Comparison of ENCODE assay signal across 25 cellular contexts in the genomic region with DNA sequence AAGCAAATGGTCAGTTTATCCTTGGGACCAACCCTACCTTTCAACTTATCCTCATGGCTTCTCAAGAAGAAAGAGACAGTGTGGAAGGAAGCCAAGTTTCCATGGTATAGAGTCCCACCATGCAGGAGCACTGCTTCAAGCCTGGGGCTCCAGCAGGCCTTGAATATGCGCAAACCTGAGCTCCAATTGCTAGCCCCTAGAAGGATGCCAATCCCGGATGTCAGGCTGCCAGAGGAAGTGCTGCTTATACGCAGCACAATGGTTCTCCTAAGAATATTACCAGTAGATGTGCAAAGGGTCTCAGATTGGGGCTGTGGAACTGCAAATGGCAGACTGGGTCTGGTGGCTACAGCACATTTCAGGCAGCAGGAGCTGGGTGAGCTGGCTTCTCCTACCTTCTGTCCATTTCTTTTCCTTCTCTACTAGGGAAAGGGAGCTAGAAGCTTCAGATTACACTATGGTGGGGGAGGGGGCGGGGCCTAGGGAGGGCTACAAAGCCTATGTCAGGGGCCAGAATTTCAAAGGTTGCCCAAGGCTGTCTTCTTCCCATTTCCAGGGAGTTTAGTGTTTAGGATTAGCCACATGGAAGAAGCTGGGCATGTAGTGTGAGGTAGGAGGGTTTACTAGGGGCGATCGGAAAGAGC. TPM values are rescaled to one million over a fixed set of nuclear protein-coding genes. Genes with fewer than 3 reads are reported as not detected.
"Had no signal": no experiment of that assay in that cellular context is flagged by ENCODE, and none has a peak within 500 bp of the region (broad histone marks: within the 10 kb centered on the region; RNA-seq: fewer than 3 reads in every experiment).

No MANE protein-coding gene starts in this region.

- H3K4me3 Mint-ChIP-seq: activated CD4-positive, alpha-beta memory T cell treated with anti-CD3 and anti-CD28 coated beads, Interleukin-2, amount 10 ng/mL, durations not matched to agents 7 days and 5 days; activated CD4-positive, alpha-beta T cell treated with anti-CD3 and anti-CD28 coated beads for 36 hours; activated naive CD4-positive, alpha-beta T cell treated with anti-CD3 and anti-CD28 coated beads for 36 hours; activated naive CD8-positive, alpha-beta T cell; activated T-helper 17 cell treated with anti-CD3 and anti-CD28 coated beads, Interleukin-2, amount 50 U/mL, for 72 hours; brain; T-helper 17 cell had no signal

- DNase-seq: activated CD4-positive, alpha-beta memory T cell treated with anti-CD3 and anti-CD28 coated beads, Interleukin-2, amount 10 ng/mL, durations not matched to agents 7 days and 5 days; activated CD4-positive, alpha-beta T cell treated with anti-CD3 and anti-CD28 coated beads for 36 hours; activated CD4-positive, alpha-beta T cell treated with anti-CD3 and anti-CD28 coated beads, Interleukin-2, amount 50 U/mL, for 1 hour; activated gamma-delta T cell; activated naive CD4-positive, alpha-beta T cell treated with anti-CD3 and anti-CD28 coated beads for 36 hours; activated T-cell treated with anti-CD3 and anti-CD28 coated beads for 4 hours; activated T-cell treated with anti-CD3 and anti-CD28 coated beads, Interleukin-2, amount 50 U/mL, for 48 hours; amygdala; Karpas-422; MM.1S; NCI-H1105 treated with DMSO at 0.1 percent for 48 hours; NCI-H2029; NCI-H2107; NCI-H2171 treated with DMSO at 0.1 percent for 48 hours; NCI-H226; NCI-H526; NCI-H82; SIG-M5; T-helper 17 cell; T-helper 9 cell had no signal

- H3K27me3 Mint-ChIP-seq: activated CD4-positive, alpha-beta memory T cell treated with anti-CD3 and anti-CD28 coated beads, Interleukin-2, amount 10 ng/mL, durations not matched to agents 7 days and 5 days; activated CD4-positive, alpha-beta T cell treated with anti-CD3 and anti-CD28 coated beads for 36 hours; activated naive CD8-positive, alpha-beta T cell; activated T-helper 17 cell treated with anti-CD3 and anti-CD28 coated beads, Interleukin-2, amount 50 U/mL, for 72 hours; brain; T-helper 17 cell had no signal

- H3K9me3 Mint-ChIP-seq: activated CD4-positive, alpha-beta memory T cell treated with anti-CD3 and anti-CD28 coated beads, Interleukin-2, amount 10 ng/mL, durations not matched to agents 7 days and 5 days; activated naive CD4-positive, alpha-beta T cell treated with anti-CD3 and anti-CD28 coated beads for 36 hours; activated T-helper 17 cell treated with anti-CD3 and anti-CD28 coated beads, Interleukin-2, amount 50 U/mL, for 72 hours had no signal

- H3K27ac Mint-ChIP-seq: activated CD4-positive, alpha-beta memory T cell treated with anti-CD3 and anti-CD28 coated beads, Interleukin-2, amount 10 ng/mL, durations not matched to agents 7 days and 5 days; activated CD4-positive, alpha-beta T cell treated with anti-CD3 and anti-CD28 coated beads for 36 hours; activated naive CD4-positive, alpha-beta T cell treated with anti-CD3 and anti-CD28 coated beads for 36 hours; activated naive CD8-positive, alpha-beta T cell; activated T-helper 17 cell treated with anti-CD3 and anti-CD28 coated beads, Interleukin-2, amount 50 U/mL, for 72 hours; brain; T-helper 17 cell had no signal

- H3K4me1 Mint-ChIP-seq: brain, T-helper 17 cell had no signal

RNA-seq across cellular contexts. Expression of a gene that starts 40.7 kb away (rescaled TPM):
- total RNA-seq: activated CD4-positive, alpha-beta memory T cell treated with anti-CD3 and anti-CD28 coated beads, Interleukin-2, amount 10 ng/mL, durations not matched to agents 7 days and 5 days; activated naive CD4-positive, alpha-beta T cell treated with anti-CD3 and anti-CD28 coated beads for 36 hours; activated T-helper 17 cell treated with anti-CD3 and anti-CD28 coated beads, Interleukin-2, amount 50 U/mL, for 72 hours; astrocyte; NCI-H460 had no signal
